In genomic region chr15:49164865-49165264, GRCh38 we compare ENCODE assay signal across 35 cellular contexts.
"Had no signal": no experiment of that assay in that cellular context is flagged by ENCODE, and none has a peak within 500 bp of the region (broad histone marks: within the 10 kb centered on the region; RNA-seq: fewer than 3 reads in every experiment).

No MANE protein-coding gene starts in this region.

- DNase-seq: Karpas-422, Kasumi-1, MG63, MM.1S, MV-4-11, NCI-H1048, NCI-H1092, NCI-H1092 treated with DMSO at 0.1 percent for 48 hours, NCI-H1105, NCI-H1105 treated with DMSO at 0.1 percent for 48 hours, NCI-H1417, NCI-H1417 treated with DMSO at 0.1 percent for 48 hours, NCI-H1436, NCI-H1436 treated with DMSO at 0.1 percent for 48 hours, NCI-H146, NCI-H1694, NCI-H1694 treated with DMSO at 0.1 percent for 48 hours, NCI-H187, NCI-H187 treated with DMSO at 0.1 percent for 48 hours, NCI-H1930, NCI-H2029, NCI-H2029 treated with DMSO at 0.1 percent for 48 hours, NCI-H2081, NCI-H2081 treated with DMSO at 0.1 percent for 48 hours, NCI-H2107, NCI-H2171, NCI-H2171 treated with DMSO at 0.1 percent for 48 hours, NCI-H2227 treated with DMSO at 0.1 percent for 48 hours, NCI-H226, NCI-H345, NCI-H446, NCI-H446 treated with DMSO at 0.1 percent for 48 hours, NCI-H510A, NCI-H510A treated with DMSO at 0.1 percent for 48 hours, NCI-H524 had no signal

- H3K4me3 ChIP-seq: MG63 had no signal

- H3K27me3 ChIP-seq: MG63 had no signal
